ENCODE assay signal across 11 cellular contexts in the genomic region with DNA sequence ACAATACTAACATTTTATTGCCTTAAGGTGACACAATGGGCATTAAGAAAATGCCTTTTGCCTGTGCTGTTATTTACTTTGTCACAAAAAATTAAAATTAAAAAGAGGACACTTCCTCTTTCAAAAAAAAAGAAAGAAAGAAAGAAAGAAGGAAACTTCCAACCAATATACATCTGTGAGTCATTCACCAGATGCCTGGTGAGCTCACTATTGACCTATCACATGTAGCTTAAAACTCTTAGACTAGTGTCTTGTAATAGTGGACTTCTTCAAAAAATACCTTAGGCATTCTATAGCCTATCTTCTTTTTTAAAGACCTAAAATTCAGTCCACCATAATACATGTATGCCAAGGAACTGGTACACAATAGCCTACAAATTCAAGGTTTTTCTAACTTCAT.
"Had no signal": no experiment of that assay in that cellular context is flagged by ENCODE, and none has a peak within 500 bp of the region (broad histone marks: within the 10 kb centered on the region; RNA-seq: fewer than 3 reads in every experiment).

No MANE protein-coding gene starts in this region.

- DNase-seq: activated naive CD4-positive, alpha-beta T cell treated with anti-CD3 and anti-CD28 coated beads, Interleukin-2, amount 10 ng/mL, durations not matched to agents 7 days and 5 days; body of pancreas; endodermal cell; erythroblast; gastrocnemius medialis; heart right ventricle; left ventricle myocardium inferior; nephron progenitor cell; sigmoid colon; stimulated activated CD4-positive, alpha-beta T cell treated with anti-CD3 and anti-CD28 coated beads, Interleukin-4, amount 100 ng/mL, for 1 hour; stimulated activated CD8-positive, alpha-beta memory T cell treated with anti-CD3 and anti-CD28 coated beads, Interleukin-4, amount 100 ng/mL, for 48 hours had no signal

- H3K4me3 ChIP-seq: body of pancreas, gastrocnemius medialis, heart right ventricle, left ventricle myocardium inferior, sigmoid colon had no signal

- H3K36me3 ChIP-seq: gastrocnemius medialis, heart right ventricle, left ventricle myocardium inferior, sigmoid colon had no signal

- ATAC-seq: body of pancreas, gastrocnemius medialis, heart right ventricle had no signal

- H3K27ac ChIP-seq: body of pancreas, gastrocnemius medialis, heart right ventricle, left ventricle myocardium inferior, sigmoid colon had no signal

- H3K27me3 ChIP-seq: body of pancreas had no signal
